ENCODE assay signal across 23 cellular contexts in the genomic region with DNA sequence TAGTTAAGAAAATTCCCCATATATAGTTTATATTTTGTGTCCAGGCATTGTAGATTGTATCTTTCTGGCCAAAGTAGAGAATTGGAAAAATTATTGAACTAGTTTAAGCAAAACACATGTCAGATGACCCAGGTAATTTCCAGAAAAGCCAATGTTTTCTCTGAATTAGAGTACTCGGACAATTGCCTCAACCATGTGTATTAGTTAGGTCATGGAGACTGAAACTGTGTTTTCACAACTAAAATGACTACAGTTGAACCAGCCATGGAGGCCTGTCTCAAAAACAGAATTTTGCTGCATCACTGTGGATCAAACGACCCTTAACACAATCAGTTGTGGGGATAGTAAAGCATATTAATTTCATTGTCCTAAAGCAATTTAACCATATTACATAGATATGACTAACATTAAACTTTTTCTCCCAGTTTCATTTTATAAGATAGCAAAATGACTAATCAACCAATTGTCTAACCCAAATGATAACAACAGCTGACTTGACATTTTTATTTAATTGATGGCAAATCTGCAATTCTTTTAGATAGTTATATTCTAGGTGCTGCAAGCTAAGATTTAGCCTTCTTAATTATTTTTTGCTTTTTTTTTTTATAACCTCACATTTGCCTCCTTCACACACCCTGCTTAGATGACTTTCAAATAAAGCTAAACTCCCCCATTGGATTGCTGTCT.
"Had no signal": no experiment of that assay in that cellular context is flagged by ENCODE, and none has a peak within 500 bp of the region (broad histone marks: within the 10 kb centered on the region; RNA-seq: fewer than 3 reads in every experiment).

No MANE protein-coding gene starts in this region.

- H3K27ac ChIP-seq: coronary artery, lower lobe of right lung, ovary, psoas muscle, skin epidermis, spleen, suprapubic skin, transverse colon, upper lobe of right lung, uterus had no signal

- FAIRE-seq: frontal cortex, keratinocyte had no signal

- H3K27me3 ChIP-seq: ovary, suprapubic skin, upper lobe of right lung, uterus had no signal

- H3K4me1 ChIP-seq: lower lobe of right lung, psoas muscle, spleen, transverse colon, upper lobe of right lung, uterus had no signal

- ATAC-seq: effector memory CD8-positive, alpha-beta T cell; left ventricle myocardium superior; lower lobe of right lung; natural killer cell; psoas muscle; right cardiac atrium; stimulated activated memory B cell treated with anti-CD40 and anti-IgM and Interleukin-4, amounts not matched to agents 10 μg/mL and 1 μg/mL and 100 μg/mL, for 72 hours; upper lobe of right lung had no signal

- DNase-seq: dermis blood vessel endothelial cell; effector memory CD8-positive, alpha-beta T cell; hypothalamus; immature natural killer cell; left ventricle myocardium superior; lower lobe of right lung; natural killer cell; occipital lobe; ovary; posterior cingulate gyrus; psoas muscle; right cardiac atrium; spleen; stimulated activated CD4-positive, alpha-beta T cell treated with anti-CD3 and anti-CD28 coated beads, Interleukin-4, amount 100 ng/mL, for 4 hours; transverse colon; upper lobe of right lung; uterus had no signal

- H3K4me3 ChIP-seq: coronary artery, lower lobe of right lung, ovary, psoas muscle, skin epidermis, spleen, suprapubic skin, transverse colon, upper lobe of right lung, uterus had no signal

- H3K9me3 ChIP-seq: lower lobe of right lung, ovary, psoas muscle, upper lobe of right lung, uterus had no signal

- H3K36me3 ChIP-seq: lower lobe of right lung, ovary, spleen, suprapubic skin, transverse colon, upper lobe of right lung, uterus had no signal
